Comparison of ENCODE assay signal across 9 cellular contexts in the genomic region with DNA sequence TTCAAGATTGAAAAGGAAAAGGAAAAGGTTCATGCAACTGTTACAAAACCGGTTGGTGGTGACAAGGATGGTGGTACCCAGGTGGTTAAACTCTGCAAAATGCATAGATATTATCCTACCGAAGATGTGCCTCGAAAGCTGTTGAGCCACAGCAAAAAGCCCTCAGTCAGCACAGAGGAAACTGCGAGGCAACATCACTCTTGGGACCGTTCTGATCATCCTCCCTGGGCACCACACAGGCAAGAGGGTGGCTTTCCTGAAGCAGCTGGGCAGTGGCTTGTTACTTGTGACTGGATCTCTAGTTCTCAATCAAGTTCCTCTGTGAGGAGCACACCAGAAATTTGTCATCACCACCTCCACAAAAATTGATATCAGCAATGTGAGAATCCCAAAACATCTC.
"Had no signal": no experiment of that assay in that cellular context is flagged by ENCODE, and none has a peak within 500 bp of the region (broad histone marks: within the 10 kb centered on the region; RNA-seq: fewer than 3 reads in every experiment).

No MANE protein-coding gene starts in this region.

- H2AFZ ChIP-seq: GM23248 had no signal

- H3K4me3 ChIP-seq: GM23248, HAP-1, K562 had no signal

- H3K4me1 ChIP-seq: HAP-1 had no signal

- DNase-seq: GM23248, H7, HFFc6, KG1 had no signal

- FAIRE-seq: HepG2, K562 had no signal

- H3K9ac ChIP-seq: GM23248 had no signal

- H3K9me3 ChIP-seq: HAP-1 had no signal

- H3K36me3 ChIP-seq: HAP-1 had no signal

- ATAC-seq: HCT116, HepG2, K562 had no signal

- H3K27ac ChIP-seq: GM23248, HL-60 had no signal
